ENCODE assay signal across 17 cellular contexts in genomic region chr13:25933520-25933919, GRCh38.
DNase-seq lines count a peak whose midpoint lies in the region; ATAC-seq and TF ChIP-seq lines count a peak whose summit lies in the region.
"Had no signal": no experiment of that assay in that cellular context is flagged by ENCODE, and none has a peak within 500 bp of the region (broad histone marks: within the 10 kb centered on the region; RNA-seq: fewer than 3 reads in every experiment).

No MANE protein-coding gene starts in this region.

- H3K9me3 Mint-ChIP-seq in brain, result peaks cover 0 to 5% (median 0%) of the 10 kb centered on the region in 5 experiments
- no peaks in the 10 kb centered on the region for H3K9me3 Mint-ChIP-seq in CD4-positive, alpha-beta memory T cell

- no peaks in the 10 kb centered on the region for H3K9me2 ChIP-seq in neural cell (ENCODE audit: insufficient read depth, low read length)

- H3K27ac Mint-ChIP-seq in brain, result peak overlapping the region in 4 of 5 experiments; percentile 22 to 84 (median 52)
- no peak overlapping the region for H3K27ac Mint-ChIP-seq in CD4-positive, alpha-beta memory T cell
- H3K27ac Mint-ChIP-seq: B cell had no signal

- no peak overlapping the region for H2AFZ ChIP-seq in neural cell (ENCODE audit: low read depth, low read length)
- H2AFZ ChIP-seq: GM23248 had no signal

- no peaks in the 10 kb centered on the region for H3F3A ChIP-seq in neural cell (ENCODE audit: insufficient read depth, low read length, poor library complexity, severe bottlenecking)

- H3K27me3 ChIP-seq in BLaER1 (no peaks in the 10 kb centered on the region), neural cell (ENCODE audit: insufficient read depth, low read depth, low read length) (no peaks in the 10 kb centered on the region)
- no peaks in the 10 kb centered on the region for H3K27me3 ChIP-seq in CD4-positive, alpha-beta memory T cell (ENCODE audit: insufficient read depth, low read length)

- peaks cover 78% of the 10 kb centered on the region for H3K4me1 ChIP-seq in BLaER1
- no peaks in the 10 kb centered on the region for H3K4me1 ChIP-seq in CD4-positive, alpha-beta memory T cell (ENCODE audit: insufficient read depth, low read length)
- H3K4me1 ChIP-seq: HAP-1 had no signal

- intact Hi-C loops in CD4-positive, alpha-beta memory T cell (cut with micrococcal nuclease), result no loop called here

- TF ChIP-seq CTCF in brain (conservative IDR thresholded peaks at IDR 0.05) (no peak), neural cell (IDR thresholded peaks at IDR 0.05; ENCODE audit: poor library complexity, severe bottlenecking) (no peak)

- H3K36me3 Mint-ChIP-seq in brain, result no peaks in the 10 kb centered on the region
- no peaks in the 10 kb centered on the region for H3K36me3 Mint-ChIP-seq in CD4-positive, alpha-beta memory T cell

- H3K36me3 ChIP-seq in BLaER1, result no peaks in the 10 kb centered on the region
- H3K36me3 ChIP-seq in KOPT-K1 (ENCODE audit: insufficient read depth, low read length), result no peaks in the 10 kb centered on the region
- H3K36me3 ChIP-seq in neural cell (ENCODE audit: insufficient read depth, low read length), result no peaks in the 10 kb centered on the region
- no peaks in the 10 kb centered on the region for H3K36me3 ChIP-seq in CD4-positive, alpha-beta memory T cell (ENCODE audit: insufficient read depth, low read length)
- H3K36me3 ChIP-seq: HAP-1 had no signal

- H3K9me3 ChIP-seq in BLaER1 (no peaks in the 10 kb centered on the region), KOPT-K1 (ENCODE audit: insufficient read depth, low read length, poor library complexity, severe bottlenecking) (no peaks in the 10 kb centered on the region), neural cell (ENCODE audit: low read length) (no peaks in the 10 kb centered on the region)
- no peaks in the 10 kb centered on the region for H3K9me3 ChIP-seq in CD4-positive, alpha-beta memory T cell (ENCODE audit: control insufficient read depth in 1 of 2, low read length in 2 of 2)
- H3K9me3 ChIP-seq: HAP-1 had no signal

- H3K9ac ChIP-seq in BLaER1 (no peak overlapping the region), neural cell (ENCODE audit: low read length) (peak overlapping the region; percentile 32)
- H3K9ac ChIP-seq: GM23248 had no signal

- no peak for ATAC-seq in HG03439 (IDR thresholded peaks at IDR 0.05; ENCODE audit: unreplicated experiment)
- ATAC-seq: K562 had no signal

- H3K4me3 ChIP-seq in BLaER1 (no peak overlapping the region), neural cell (ENCODE audit: low read length) (no peak overlapping the region)
- H3K4me3 ChIP-seq in CD4-positive, alpha-beta memory T cell (ENCODE audit: low read length in 2 of 2), result no peak overlapping the region
- H3K4me3 ChIP-seq: GM23248, HAP-1, K562 had no signal

- POLR2A ChIA-PET in CD4-positive, alpha-beta memory T cell (lab: Charles Lee; ENCODE audit: partially characterized antibody), result no interaction called here

- peaks cover 5% of the 10 kb centered on the region for H3K27me3 Mint-ChIP-seq in brain
- peaks cover 0 to 4% of the 10 kb centered on the region in 2 donors for H3K27me3 Mint-ChIP-seq in CD4-positive, alpha-beta memory T cell

- H3K79me2 ChIP-seq in neural cell (replicated peaks; ENCODE audit: insufficient read depth, low read length), result no peaks in the 10 kb centered on the region

- H3K4me3 Mint-ChIP-seq in brain, result no peak overlapping the region
- H3K4me3 Mint-ChIP-seq in CD4-positive, alpha-beta memory T cell, result no peak overlapping the region
- H3K4me3 Mint-ChIP-seq: B cell; CD4-positive, CD25-positive, alpha-beta regulatory T cell had no signal

- CTCF ChIA-PET in CD4-positive, alpha-beta memory T cell (lab: Charles Lee; ENCODE audit: partially characterized antibody), result no interaction called here

- TF ChIP-seq EP300 in neural cell (conservative IDR thresholded peaks at IDR 0.05; ENCODE audit: poor library complexity, severe bottlenecking), result no peak

- no peak for TF ChIP-seq RAD21 in neural cell (conservative IDR thresholded peaks at IDR 0.05)

- no peaks in the 10 kb centered on the region for H4K20me1 ChIP-seq in BLaER1
- H4K20me1 ChIP-seq in neural cell (ENCODE audit: insufficient read depth), result no peaks in the 10 kb centered on the region

- peak overlapping the region; percentile 73; the same call in 1 of the 2 replicates for H3K4me2 ChIP-seq in BLaER1
- peak overlapping the region; percentile 21 for H3K4me2 ChIP-seq in neural cell (ENCODE audit: low read length)

- H3K4me1 Mint-ChIP-seq in brain, result peaks cover 37% of the 10 kb centered on the region
- H3K4me1 Mint-ChIP-seq in CD4-positive, alpha-beta memory T cell, result peaks cover 0 to 1% (median 0%) of the 10 kb centered on the region in 4 donors
- H3K4me1 Mint-ChIP-seq: B cell; CD4-positive, CD25-positive, alpha-beta regulatory T cell had no signal

- H3K27ac ChIP-seq in BLaER1 (no peak overlapping the region; the same call in 1 of the 2 replicates), KOPT-K1 (ENCODE audit: low read depth, low read length, poor library complexity, severe bottlenecking) (peak overlapping the region; percentile 35), neural cell (ENCODE audit: low read length) (peak overlapping the region; percentile 65)
- H3K27ac ChIP-seq in CD4-positive, alpha-beta memory T cell (ENCODE audit: low read depth, low read length), result no peak overlapping the region
- H3K27ac ChIP-seq: GM23248 had no signal

- DNase-seq in CD4-positive, alpha-beta memory T cell, result no peak
- DNase-seq in hypothalamus (lab: John Stamatoyannopoulos, UW), result no peak
- DNase-seq: C1 segment of cervical spinal cord; CD4-positive, CD25-positive, alpha-beta regulatory T cell; DMS153; DMS79; GDM1; GM23248; IMR-90 had no signal

TF ChIP-seq in neural cell, 6 proteins besides CTCF, POLR2A, EP300 and RAD21:
- no peak for TF ChIP-seq POLR2AphosphoS5 (IDR thresholded peaks at IDR 0.05)
- TF ChIP-seq TAF1 (IDR thresholded peaks at IDR 0.05; ENCODE audit: low read depth), result no peak
- TF ChIP-seq MXI1 (conservative IDR thresholded peaks at IDR 0.05; ENCODE audit: poor library complexity, severe bottlenecking), result no peak
- no peak for TF ChIP-seq EZH2 (IDR thresholded peaks at IDR 0.05; ENCODE audit: borderline replicate concordance, insufficient read depth, low read length, poor library complexity, severe bottlenecking)
- TF ChIP-seq, protein P1, sequence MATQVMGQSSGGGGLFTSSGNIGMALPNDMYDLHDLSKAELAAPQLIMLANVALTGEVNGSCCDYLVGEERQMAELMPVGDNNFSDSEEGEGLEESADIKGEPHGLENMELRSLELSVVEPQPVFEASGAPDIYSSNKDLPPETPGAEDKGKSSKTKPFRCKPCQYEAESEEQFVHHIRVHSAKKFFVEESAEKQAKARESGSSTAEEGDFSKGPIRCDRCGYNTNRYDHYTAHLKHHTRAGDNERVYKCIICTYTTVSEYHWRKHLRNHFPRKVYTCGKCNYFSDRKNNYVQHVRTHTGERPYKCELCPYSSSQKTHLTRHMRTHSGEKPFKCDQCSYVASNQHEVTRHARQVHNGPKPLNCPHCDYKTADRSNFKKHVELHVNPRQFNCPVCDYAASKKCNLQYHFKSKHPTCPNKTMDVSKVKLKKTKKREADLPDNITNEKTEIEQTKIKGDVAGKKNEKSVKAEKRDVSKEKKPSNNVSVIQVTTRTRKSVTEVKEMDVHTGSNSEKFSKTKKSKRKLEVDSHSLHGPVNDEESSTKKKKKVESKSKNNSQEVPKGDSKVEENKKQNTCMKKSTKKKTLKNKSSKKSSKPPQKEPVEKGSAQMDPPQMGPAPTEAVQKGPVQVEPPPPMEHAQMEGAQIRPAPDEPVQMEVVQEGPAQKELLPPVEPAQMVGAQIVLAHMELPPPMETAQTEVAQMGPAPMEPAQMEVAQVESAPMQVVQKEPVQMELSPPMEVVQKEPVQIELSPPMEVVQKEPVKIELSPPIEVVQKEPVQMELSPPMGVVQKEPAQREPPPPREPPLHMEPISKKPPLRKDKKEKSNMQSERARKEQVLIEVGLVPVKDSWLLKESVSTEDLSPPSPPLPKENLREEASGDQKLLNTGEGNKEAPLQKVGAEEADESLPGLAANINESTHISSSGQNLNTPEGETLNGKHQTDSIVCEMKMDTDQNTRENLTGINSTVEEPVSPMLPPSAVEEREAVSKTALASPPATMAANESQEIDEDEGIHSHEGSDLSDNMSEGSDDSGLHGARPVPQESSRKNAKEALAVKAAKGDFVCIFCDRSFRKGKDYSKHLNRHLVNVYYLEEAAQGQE (IDR thresholded peaks at IDR 0.05; ENCODE audit: borderline replicate concordance), result no peak
- TF ChIP-seq SMC3 (conservative IDR thresholded peaks at IDR 0.05; ENCODE audit: poor library complexity), result no peak

Comparison
In these comparisons a context has a peak if more than half of its experiments do, and no peak if none do; other contexts are left out.
1. H3K27ac ChIP-seq: peak in KOPT-K1 (single experiment) and neural cell (single experiment); none in BLaER1 (single experiment) and CD4-positive, alpha-beta memory T cell (single experiment).
2. H3K27ac Mint-ChIP-seq: peak in brain (4 of 5); none in CD4-positive, alpha-beta memory T cell (0 of 7).